In the genomic region with DNA sequence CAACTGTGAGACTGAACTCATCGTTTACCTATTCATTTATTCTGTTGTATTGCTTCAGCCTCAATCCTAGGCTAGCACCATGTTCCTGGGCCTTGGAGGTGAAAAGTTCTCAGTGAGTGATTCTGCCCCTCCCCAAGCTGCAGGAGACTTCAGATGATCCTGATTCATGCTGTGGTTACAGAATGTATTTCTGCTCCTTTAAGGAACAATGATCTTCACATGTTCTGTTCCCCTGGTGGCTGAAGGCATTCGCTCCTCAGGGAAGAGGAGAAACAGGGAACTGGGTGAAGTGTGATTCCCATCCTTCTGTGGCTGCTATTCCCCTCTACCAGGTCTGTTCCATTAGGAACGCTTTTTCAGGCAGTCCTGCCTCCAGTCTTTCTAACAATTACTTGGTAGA, we compare ENCODE assay signal across 20 cellular contexts. TPM values are rescaled to one million over a fixed set of nuclear protein-coding genes. Genes with fewer than 3 reads are reported as not detected.
DNase-seq lines count a peak whose midpoint lies in the region; ATAC-seq and TF ChIP-seq lines count a peak whose summit lies in the region.
"Had no signal": no experiment of that assay in that cellular context is flagged by ENCODE, and none has a peak within 500 bp of the region (broad histone marks: within the 10 kb centered on the region; RNA-seq: fewer than 3 reads in every experiment).

No MANE protein-coding gene starts in this region.

- no peak overlapping the region for H3K4me3 ChIP-seq in fibroblast of mammary gland (ENCODE audit: control insufficient read depth, low read depth, low read length)
- H3K4me3 ChIP-seq: SJSA1 had no signal

- no peak for ATAC-seq in HG02885 (IDR thresholded peaks at IDR 0.05; ENCODE audit: poor library complexity, unreplicated experiment)
- ATAC-seq in HG03571 (IDR thresholded peaks at IDR 0.05; ENCODE audit: unreplicated experiment): no peak

- DNase-seq in Daoy (ENCODE audit: low read depth) (peak; percentile 10), OCI-M1 (lab: John Stamatoyannopoulos, UW) (peak; percentile 12), fibroblast of mammary gland (ENCODE audit: low read depth) (peak; percentile 25), kidney tubule cell (ENCODE audit: low spot score) (peak; percentile 34)
- DNase-seq in activated naive CD4-positive, alpha-beta T cell treated with Interleukin-2 at 50 U/mL for 16 hours: no peak
- DNase-seq in stimulated activated naive CD4-positive, alpha-beta T cell treated with Interleukin-2 at 50 U/mL for 16 hours (lab: John Stamatoyannopoulos, UW): no peak
- DNase-seq: Calu3; CD8-positive, alpha-beta memory T cell; DMS153; GDM1; GOT3; KBM-7; NCI-H1105; NCI-H2029 treated with DMSO at 0.1 percent for 48 hours; NCI-H524 treated with DMSO at 0.1 percent for 48 hours had no signal

- TF ChIP-seq CTCF in fibroblast of mammary gland (conservative IDR thresholded peaks at IDR 0.05; ENCODE audit: control insufficient read depth, insufficient read depth, low read depth, low read length): no peak

RNA-seq across cellular contexts. Expression of a gene that starts 2.4 kb away (rescaled TPM):
- total RNA-seq in Daoy (2014; rRNA removed; shearing (Covaris generic)): not detected in 2 replicates
- total RNA-seq: A172; Calu3; CD8-positive, alpha-beta memory T cell; OCI-LY7; SJSA1 had no signal

RNA-seq across cellular contexts. Expression of a gene that starts 12.4 kb away (rescaled TPM):
- not detected in 2 replicates for total RNA-seq in Daoy (2014; rRNA removed; shearing (Covaris generic))
- total RNA-seq: A172; Calu3; CD8-positive, alpha-beta memory T cell; OCI-LY7; SJSA1 had no signal

RNA-seq across cellular contexts. Expression of a gene that starts 25.5 kb away (rescaled TPM):
- not detected in 2 replicates for total RNA-seq in Daoy (2014; rRNA removed; shearing (Covaris generic))
- total RNA-seq: A172; Calu3; CD8-positive, alpha-beta memory T cell; OCI-LY7; SJSA1 had no signal

Comparison
In these comparisons a context has a peak if more than half of its experiments do, and no peak if none do; other contexts are left out.
1. DNase-seq: peak in Daoy (single experiment), OCI-M1 (single experiment), fibroblast of mammary gland (single experiment) and kidney tubule cell (single experiment); none in activated naive CD4-positive, alpha-beta T cell treated with Interleukin-2 at 50 U/mL for 16 hours (single experiment) and stimulated activated naive CD4-positive, alpha-beta T cell treated with Interleukin-2 at 50 U/mL for 16 hours (single experiment).